ENCODE assay signal across 8 cellular contexts in the genomic region with DNA sequence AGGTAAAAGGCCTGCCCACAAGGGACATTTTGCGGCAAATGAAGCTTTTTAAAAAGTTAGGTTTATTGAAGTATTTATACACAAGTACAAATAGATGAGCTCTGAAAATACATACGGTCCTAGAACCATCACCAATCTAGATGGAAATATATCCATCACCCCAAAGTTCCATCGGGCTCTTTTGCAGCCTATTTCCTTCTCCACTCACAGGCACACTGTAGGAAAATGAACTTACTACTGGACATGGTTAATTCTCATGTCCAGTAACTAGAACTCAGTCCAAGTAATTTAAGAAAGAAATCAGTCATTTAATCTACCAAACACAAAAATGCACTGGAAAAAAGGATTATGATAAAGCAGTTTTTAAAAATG. TPM values are rescaled to one million over a fixed set of nuclear protein-coding genes. Genes with fewer than 3 reads are reported as not detected.
DNase-seq lines count a peak whose midpoint lies in the region; ATAC-seq and TF ChIP-seq lines count a peak whose summit lies in the region.

No MANE protein-coding gene starts in this region.

- TF ChIP-seq CTCF in right atrium auricular region (IDR thresholded peaks at IDR 0.05), result no peak
- no peak for TF ChIP-seq CTCF in brain (conservative IDR thresholded peaks at IDR 0.05)
- no peak for TF ChIP-seq CTCF in mesothelial cell of epicardium (IDR thresholded peaks at IDR 0.05; ENCODE audit: unreplicated experiment)

- peaks cover 47% of the 10 kb centered on the region for H3K4me1 Mint-ChIP-seq in brain
- H3K4me1 Mint-ChIP-seq in mesothelial cell of epicardium, result peaks cover 25% of the 10 kb centered on the region

- H3K27me3 Mint-ChIP-seq in brain (peaks cover 7% of the 10 kb centered on the region), mesothelial cell of epicardium (ENCODE audit: low read depth) (no peaks in the 10 kb centered on the region)

- H3K36me3 Mint-ChIP-seq in brain, result peaks cover 51% of the 10 kb centered on the region
- peaks cover 28% of the 10 kb centered on the region for H3K36me3 Mint-ChIP-seq in mesothelial cell of epicardium

- peak overlapping the region; percentile 91 to 94 for H3K27ac ChIP-seq in right atrium auricular region

- H3K36me3 ChIP-seq in right atrium auricular region, result peaks cover 31% of the 10 kb centered on the region

- ATAC-seq in Right ventricle myocardium superior (ENCODE audit: poor library complexity), result no peak
- no peak for ATAC-seq in GM18520 (IDR thresholded peaks at IDR 0.05; ENCODE audit: unreplicated experiment)
- ATAC-seq in GM21717 (IDR thresholded peaks at IDR 0.05; ENCODE audit: unreplicated experiment), result no peak

- H3K4me3 Mint-ChIP-seq in brain (peak overlapping the region; percentile 89 to 97 (median 96)), mesothelial cell of epicardium (peak overlapping the region; percentile 84)

- H3K4me1 ChIP-seq in right atrium auricular region, result peaks cover 0 to 20% of the 10 kb centered on the region in 2 donors

- H3K4me3 ChIP-seq in right atrium auricular region, result peak overlapping the region; percentile 62 to 90

- H3K9me3 ChIP-seq in right atrium auricular region, result no peaks in the 10 kb centered on the region

- intact Hi-C loops in Right ventricle myocardium superior (cut with DNase I), result no loop called here

- H3K27ac Mint-ChIP-seq in brain, result peak overlapping the region; percentile 88 to 97 (median 94)
- H3K27ac Mint-ChIP-seq in mesothelial cell of epicardium, result peak overlapping the region; percentile 94

- no peak for DNase-seq in right atrium auricular region (ENCODE audit: low spot score)
- DNase-seq in Right ventricle myocardium superior, result no peak
- no peak for DNase-seq in mesothelial cell of epicardium (ENCODE audit: low spot score in 2 of 2, unreplicated experiment in 2 of 2)
- DNase-seq in A172 (ENCODE audit: low spot score), result no peak
- no peak for DNase-seq in HT-29 (ENCODE audit: low spot score)

- no peaks in the 10 kb centered on the region for H3K27me3 ChIP-seq in right atrium auricular region

- H3K9me3 Mint-ChIP-seq in brain (no peaks in the 10 kb centered on the region), mesothelial cell of epicardium (no peaks in the 10 kb centered on the region)

RNA-seq across cellular contexts. Expression of a gene that starts 0.7 kb away (rescaled TPM):
- total RNA-seq in right atrium auricular region (100 to 1,000 TPM in 1 of 2 donors, 10 to 100 TPM in 1; 77.7 to 101 TPM), Right ventricle myocardium superior (82.7 TPM), mesothelial cell of epicardium (60.7 to 66.5 TPM (median 64.7 TPM) in 3 replicates)
- 120 TPM for polyA plus RNA-seq in brain (ENCODE audit: insufficient read depth, low read depth, low replicate concordance)
- total RNA-seq in A172 (2014; rRNA removed; shearing (Covaris generic)), result 129 and 146 TPM in 2 replicates
- total RNA-seq in HT-29 (2014; rRNA removed; shearing (Covaris generic)), result 90.2 and 93.2 TPM in 2 replicates

RNA-seq across cellular contexts. Expression of a gene that starts 6.2 kb away (rescaled TPM):
- total RNA-seq in right atrium auricular region (10 to 100 TPM; 25.3 to 25.4 TPM), Right ventricle myocardium superior (26.4 TPM), mesothelial cell of epicardium (82.6 to 89.8 TPM (median 87.5 TPM) in 3 replicates)
- polyA plus RNA-seq in brain (ENCODE audit: insufficient read depth, low read depth, low replicate concordance), result 172 TPM
- 524 and 529 TPM in 2 replicates for total RNA-seq in A172 (2014; rRNA removed; shearing (Covaris generic))
- 264 and 270 TPM in 2 replicates for total RNA-seq in HT-29 (2014; rRNA removed; shearing (Covaris generic))

RNA-seq across cellular contexts. Expression of a gene that starts 13.2 kb away (rescaled TPM):
- total RNA-seq in right atrium auricular region (10 to 100 TPM; 45.5 to 60.8 TPM), Right ventricle myocardium superior (61.9 TPM), mesothelial cell of epicardium (41.6 to 44.9 TPM (median 42.2 TPM) in 3 replicates)
- polyA plus RNA-seq in brain (ENCODE audit: insufficient read depth, low read depth, low replicate concordance), result 40.9 TPM
- total RNA-seq in A172 (2014; rRNA removed; shearing (Covaris generic)), result 21.9 and 35.8 TPM in 2 replicates
- total RNA-seq in HT-29 (2014; rRNA removed; shearing (Covaris generic)), result 5.9 and 7.1 TPM in 2 replicates
